In the genomic region with DNA sequence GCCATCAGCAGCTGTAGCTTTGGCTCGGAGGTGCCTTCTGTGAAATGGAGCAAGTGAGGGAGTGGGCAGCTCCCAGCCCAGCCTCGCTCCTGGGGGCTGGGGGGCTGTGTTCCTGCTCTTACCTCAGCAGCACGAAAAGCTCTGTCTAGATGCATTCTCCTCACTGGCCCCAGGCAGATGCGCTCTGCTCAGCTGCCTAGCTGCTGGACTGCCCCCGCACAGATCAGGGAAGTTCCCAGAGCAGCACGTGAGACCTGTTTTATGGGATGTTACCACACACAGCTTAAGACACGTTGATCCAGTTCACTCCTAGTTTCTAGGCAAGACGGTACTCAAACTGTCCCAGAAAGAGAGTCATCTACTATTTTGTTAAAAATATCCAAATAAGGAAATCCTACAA, we compare ENCODE assay signal across 8 cellular contexts. TPM values are rescaled to one million over a fixed set of nuclear protein-coding genes. Genes with fewer than 3 reads are reported as not detected.
DNase-seq lines count a peak whose midpoint lies in the region; ATAC-seq and TF ChIP-seq lines count a peak whose summit lies in the region.

No MANE protein-coding gene starts in this region.

- no peaks in the 10 kb centered on the region for H3K9me3 Mint-ChIP-seq in activated naive CD4-positive, alpha-beta T cell treated with anti-CD3 and anti-CD28 coated beads, Interleukin-2, amount 10 ng/mL, durations not matched to agents 7 days and 5 days

- peaks cover 96% of the 10 kb centered on the region for H3K4me1 Mint-ChIP-seq in activated naive CD4-positive, alpha-beta T cell treated with anti-CD3 and anti-CD28 coated beads, Interleukin-2, amount 10 ng/mL, durations not matched to agents 7 days and 5 days

- DNase-seq in M059J (ENCODE audit: low read depth) (peak; percentile 25), omental fat pad (ENCODE audit: low spot score) (no peak), NCI-H146 (lab: John Stamatoyannopoulos, UW) (no peak), NCI-H524 (lab: John Stamatoyannopoulos, UW) (no peak)
- no peak for DNase-seq in activated naive CD4-positive, alpha-beta T cell treated with anti-CD3 and anti-CD28 coated beads, Interleukin-2, amount 10 ng/mL, durations not matched to agents 7 days and 5 days

- peak; percentile 51 for TF ChIP-seq POLR2A in GM18951 (IDR thresholded peaks at IDR 0.05; ENCODE audit: extremely low read depth, insufficient read depth, insufficient read length)

- peak overlapping the region; percentile 50 for H3K4me3 Mint-ChIP-seq in activated naive CD4-positive, alpha-beta T cell treated with anti-CD3 and anti-CD28 coated beads, Interleukin-2, amount 10 ng/mL, durations not matched to agents 7 days and 5 days

- peak; percentile 93 for ATAC-seq in omental fat pad (ENCODE audit: low FRiP score)
- no peak for ATAC-seq in GM18873 (IDR thresholded peaks at IDR 0.05; ENCODE audit: low FRiP score, unreplicated experiment)
- ATAC-seq in GM18858 (IDR thresholded peaks at IDR 0.05; ENCODE audit: unreplicated experiment) = no peak

- H3K27ac Mint-ChIP-seq in activated naive CD4-positive, alpha-beta T cell treated with anti-CD3 and anti-CD28 coated beads, Interleukin-2, amount 10 ng/mL, durations not matched to agents 7 days and 5 days = peak overlapping the region; percentile 96

- no peaks in the 10 kb centered on the region for H3K27me3 Mint-ChIP-seq in activated naive CD4-positive, alpha-beta T cell treated with anti-CD3 and anti-CD28 coated beads, Interleukin-2, amount 10 ng/mL, durations not matched to agents 7 days and 5 days

- in situ Hi-C loops in GM18951 (cut with MboI; ENCODE audit: low sequenced_read_pairs, unreplicated experiment) = no loop called here

- no peak for TF ChIP-seq CTCF in omental fat pad (IDR thresholded peaks at IDR 0.05)

- H3K36me3 Mint-ChIP-seq in activated naive CD4-positive, alpha-beta T cell treated with anti-CD3 and anti-CD28 coated beads, Interleukin-2, amount 10 ng/mL, durations not matched to agents 7 days and 5 days = peaks cover 74% of the 10 kb centered on the region

- CTCF ChIA-PET in activated naive CD4-positive, alpha-beta T cell treated with anti-CD3 and anti-CD28 coated beads, Interleukin-2, amount 10 ng/mL, durations not matched to agents 7 days and 5 days (lab: Charles Lee) = interaction anchor here (0.8 to 2.9 kb wide), 8 partner anchors 8 to 153 kb away, joined by 3 to 14 read pairs (median 4); partner anchors contain the start of gene LRRC63

RNA-seq across cellular contexts. Expression of gene LCP1, which starts 13.6 kb away (rescaled TPM):
- 21.3 and 29.6 TPM in 2 replicates for total RNA-seq in M059J (2014; rRNA removed; shearing (Covaris generic))
- 100 to 1,000 TPM in 3 of 4 donors, 10 to 100 TPM in 1; 61.0 to 325 (median 142) TPM for total RNA-seq in omental fat pad

RNA-seq across cellular contexts. Expression of gene LRRC63, which starts 43.4 kb away (rescaled TPM):
- not detected in 2 replicates for total RNA-seq in M059J (2014; rRNA removed; shearing (Covaris generic))
- total RNA-seq in omental fat pad = 1 to 10 TPM in 1 of 4 donors, not detected in 3; 1.0 TPM
